20 cellular contexts compared by ENCODE assay signal in genomic region chr16:88775825-88776224, GRCh38.
"Had no signal": no experiment of that assay in that cellular context is flagged by ENCODE, and none has a peak within 500 bp of the region (broad histone marks: within the 10 kb centered on the region; RNA-seq: fewer than 3 reads in every experiment).

No MANE protein-coding gene starts in this region.

- H3K4me3 Mint-ChIP-seq: activated naive CD8-positive, alpha-beta T cell; memory B cell; naive B cell; neural progenitor cell; stimulated activated naive B cell treated with anti-CD40 and anti-IgM and Interleukin-4, amounts not matched to agents 10 μg/mL and 1 μg/mL and 100 μg/mL, for 72 hours had no signal

- ATAC-seq: gastrocnemius medialis; left ventricle myocardium superior; mucosa of descending colon; pancreas; sciatic nerve; stimulated activated naive B cell treated with anti-CD40 and anti-IgM and Interleukin-4, amounts not matched to agents 10 μg/mL and 1 μg/mL and 100 μg/mL, for 72 hours had no signal

- H3K9me3 ChIP-seq: gastrocnemius medialis, mucosa of descending colon, pancreas, spleen, thyroid gland had no signal

- DNase-seq: activated CD4-positive, alpha-beta T cell treated with anti-CD3 and anti-CD28 coated beads, Interleukin-2, amount 50 U/mL, for 48 hours; amniotic stem cell; gastrocnemius medialis; head of caudate nucleus; left ventricle myocardium superior; mucosa of descending colon; naive B cell; spleen; stimulated activated CD4-positive, alpha-beta T cell treated with anti-CD3 and anti-CD28 coated beads, Interleukin-4, amount 100 ng/mL, for 4 hours; stimulated activated naive B cell treated with anti-CD40 and anti-IgM and Interleukin-4, amounts not matched to agents 10 μg/mL and 1 μg/mL and 100 μg/mL, for 72 hours; thyroid gland had no signal

- H3K36me3 ChIP-seq: cardiac muscle cell, gastrocnemius medialis, neural progenitor cell, pancreas, thyroid gland had no signal

- H3K27ac ChIP-seq: gastrocnemius medialis, neural progenitor cell, pancreas, spleen, thyroid gland had no signal

- H3K9ac ChIP-seq: neural progenitor cell had no signal

- H3K36me3 Mint-ChIP-seq: activated naive CD8-positive, alpha-beta T cell; memory B cell; naive B cell; neural progenitor cell had no signal

- H2AFZ ChIP-seq: neural progenitor cell had no signal

- H3K4me1 ChIP-seq: pancreas had no signal

- H3K4me2 ChIP-seq: neural progenitor cell had no signal

- H3K27me3 Mint-ChIP-seq: activated naive CD8-positive, alpha-beta T cell; memory B cell; stimulated activated naive B cell treated with anti-CD40 and anti-IgM and Interleukin-4, amounts not matched to agents 10 μg/mL and 1 μg/mL and 100 μg/mL, for 72 hours had no signal

- FAIRE-seq: colon, pancreas, TTC549, urothelium cell line had no signal

- H3K9me3 Mint-ChIP-seq: memory B cell; naive B cell; neural progenitor cell; stimulated activated naive B cell treated with anti-CD40 and anti-IgM and Interleukin-4, amounts not matched to agents 10 μg/mL and 1 μg/mL and 100 μg/mL, for 72 hours had no signal

- H3K27me3 ChIP-seq: cardiac muscle cell, neural progenitor cell, pancreas, spleen, thyroid gland had no signal

- H3K27ac Mint-ChIP-seq: activated naive CD8-positive, alpha-beta T cell; memory B cell; neural progenitor cell; stimulated activated naive B cell treated with anti-CD40 and anti-IgM and Interleukin-4, amounts not matched to agents 10 μg/mL and 1 μg/mL and 100 μg/mL, for 72 hours had no signal

- H3K4me3 ChIP-seq: cardiac muscle cell, gastrocnemius medialis, mucosa of descending colon, neural progenitor cell, pancreas, spleen, thyroid gland had no signal
